Comparison of ENCODE assay signal across 1 cellular context in genomic region chr14:61280092-61280525, GRCh38.
TF ChIP-seq lines count a peak whose summit lies in the region.

No MANE protein-coding gene starts in this region.

TF ChIP-seq in WTC11, 78 proteins besides CTCF, POLR2A, EP300 and RAD21 (continued from another document):
- no peak for TF ChIP-seq CREB1 (CRISPR knock-in tag; IDR thresholded peaks at IDR 0.05)
- TF ChIP-seq, protein P1, sequence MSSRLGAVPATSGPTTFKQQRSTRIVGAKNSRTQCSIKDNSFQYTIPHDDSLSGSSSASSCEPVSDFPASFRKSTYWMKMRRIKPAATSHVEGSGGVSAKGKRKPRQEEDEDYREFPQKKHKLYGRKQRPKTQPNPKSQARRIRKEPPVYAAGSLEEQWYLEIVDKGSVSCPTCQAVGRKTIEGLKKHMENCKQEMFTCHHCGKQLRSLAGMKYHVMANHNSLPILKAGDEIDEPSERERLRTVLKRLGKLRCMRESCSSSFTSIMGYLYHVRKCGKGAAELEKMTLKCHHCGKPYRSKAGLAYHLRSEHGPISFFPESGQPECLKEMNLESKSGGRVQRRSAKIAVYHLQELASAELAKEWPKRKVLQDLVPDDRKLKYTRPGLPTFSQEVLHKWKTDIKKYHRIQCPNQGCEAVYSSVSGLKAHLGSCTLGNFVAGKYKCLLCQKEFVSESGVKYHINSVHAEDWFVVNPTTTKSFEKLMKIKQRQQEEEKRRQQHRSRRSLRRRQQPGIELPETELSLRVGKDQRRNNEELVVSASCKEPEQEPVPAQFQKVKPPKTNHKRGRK (CRISPR knock-in tag; IDR thresholded peaks at IDR 0.05; ENCODE audit: borderline replicate concordance), result no peak
- TF ChIP-seq, protein P2, sequence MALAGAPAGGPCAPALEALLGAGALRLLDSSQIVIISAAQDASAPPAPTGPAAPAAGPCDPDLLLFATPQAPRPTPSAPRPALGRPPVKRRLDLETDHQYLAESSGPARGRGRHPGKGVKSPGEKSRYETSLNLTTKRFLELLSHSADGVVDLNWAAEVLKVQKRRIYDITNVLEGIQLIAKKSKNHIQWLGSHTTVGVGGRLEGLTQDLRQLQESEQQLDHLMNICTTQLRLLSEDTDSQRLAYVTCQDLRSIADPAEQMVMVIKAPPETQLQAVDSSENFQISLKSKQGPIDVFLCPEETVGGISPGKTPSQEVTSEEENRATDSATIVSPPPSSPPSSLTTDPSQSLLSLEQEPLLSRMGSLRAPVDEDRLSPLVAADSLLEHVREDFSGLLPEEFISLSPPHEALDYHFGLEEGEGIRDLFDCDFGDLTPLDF (CRISPR knock-in tag; IDR thresholded peaks at IDR 0.05), result no peak
- TF ChIP-seq, protein P3, sequence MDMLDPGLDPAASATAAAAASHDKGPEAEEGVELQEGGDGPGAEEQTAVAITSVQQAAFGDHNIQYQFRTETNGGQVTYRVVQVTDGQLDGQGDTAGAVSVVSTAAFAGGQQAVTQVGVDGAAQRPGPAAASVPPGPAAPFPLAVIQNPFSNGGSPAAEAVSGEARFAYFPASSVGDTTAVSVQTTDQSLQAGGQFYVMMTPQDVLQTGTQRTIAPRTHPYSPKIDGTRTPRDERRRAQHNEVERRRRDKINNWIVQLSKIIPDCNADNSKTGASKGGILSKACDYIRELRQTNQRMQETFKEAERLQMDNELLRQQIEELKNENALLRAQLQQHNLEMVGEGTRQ (CRISPR knock-in tag; IDR thresholded peaks at IDR 0.05), result no peak
- TF ChIP-seq RELA (CRISPR knock-in tag; IDR thresholded peaks at IDR 0.05; ENCODE audit: borderline replicate concordance), result 0 out of 2 replicates have a peak, but pooled peaks have one; percentile 15
- no peak for TF ChIP-seq ZNF232 (CRISPR knock-in tag; IDR thresholded peaks at IDR 0.05)
